In the genomic region with DNA sequence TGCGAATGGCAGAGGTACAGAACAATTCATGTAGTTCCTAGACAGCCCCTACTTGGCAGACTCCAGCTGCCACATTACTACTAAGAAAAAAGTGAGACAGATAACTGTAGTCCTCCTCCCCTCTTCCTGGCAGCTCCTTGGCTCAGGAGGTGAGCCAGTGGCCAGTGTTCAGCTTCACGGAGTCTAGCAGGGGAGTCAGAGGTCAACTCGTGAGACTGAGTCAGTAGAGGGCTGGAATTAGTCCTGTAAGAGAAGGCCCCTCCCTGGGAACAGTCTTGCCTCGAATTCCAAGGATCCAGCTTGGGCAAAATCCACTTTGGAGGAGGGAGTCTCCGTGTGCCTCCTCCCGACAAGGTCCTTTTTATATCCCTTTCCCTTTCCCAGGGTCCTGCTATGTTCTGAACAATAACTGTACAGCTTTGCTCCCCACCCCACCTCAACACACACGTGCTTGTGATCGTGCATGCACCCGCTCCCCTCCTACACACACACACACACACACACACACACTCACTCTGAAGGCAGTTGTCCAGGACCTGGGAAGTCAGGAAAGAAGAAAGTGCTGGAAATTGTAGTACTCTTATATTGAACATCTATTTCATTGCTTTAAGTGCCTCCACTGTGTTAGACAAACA, we compare ENCODE assay signal across 16 cellular contexts. TPM values are rescaled to one million over a fixed set of nuclear protein-coding genes. Genes with fewer than 3 reads are reported as not detected.
DNase-seq lines count a peak whose midpoint lies in the region; ATAC-seq and TF ChIP-seq lines count a peak whose summit lies in the region.
"Had no signal": no experiment of that assay in that cellular context is flagged by ENCODE, and none has a peak within 500 bp of the region (broad histone marks: within the 10 kb centered on the region; RNA-seq: fewer than 3 reads in every experiment).

No MANE protein-coding gene starts in this region.

- TF ChIP-seq CTCF in hepatocyte (IDR thresholded peaks at IDR 0.05; ENCODE audit: poor library complexity): no peak

- in situ Hi-C loops in Caki2 (cut with HindIII; ENCODE audit: low pct_unique_long_range_greater_than_20kb, low sequenced_read_pairs): no loop called here

- H3K4me3 ChIP-seq in hepatocyte: no peak overlapping the region
- H3K4me3 ChIP-seq: SK-N-MC had no signal

- DNase-seq in Caki2 (ENCODE audit: low read depth) (peak; percentile 97), amniotic epithelial cell (ENCODE audit: low read depth) (peak; percentile 97), hepatocyte (ENCODE audit: low spot score) (peak; percentile 52), sciatic nerve (ENCODE audit: low spot score) (peak; percentile 72), NCI-H187 (lab: John Stamatoyannopoulos, UW) (no peak), AML-193 (lab: John Stamatoyannopoulos, UW) (no peak), NCI-H2227 (lab: John Stamatoyannopoulos, UW; ENCODE audit: unreplicated experiment) (no peak)
- DNase-seq: activated T-cell treated with anti-CD3 and anti-CD28 coated beads, Interleukin-2, amount 50 U/mL, for 24 hours; caudate nucleus; foreskin keratinocyte; GDM1; NCI-H1436 treated with DMSO at 0.1 percent for 48 hours; retina had no signal

- no peak overlapping the region for H2AFZ ChIP-seq in hepatocyte

- no peaks in the 10 kb centered on the region for H3K9me2 ChIP-seq in hepatocyte (replicated peaks; ENCODE audit: insufficient read depth)

- no peaks in the 10 kb centered on the region for H3K36me3 ChIP-seq in hepatocyte (replicated peaks; ENCODE audit: insufficient read depth, low read depth)

- no peak overlapping the region for H3K4me2 ChIP-seq in hepatocyte

- H3K27ac ChIP-seq in hepatocyte: peak overlapping the region; percentile 71
- H3K27ac ChIP-seq: foreskin keratinocyte, SK-N-MC had no signal

- ATAC-seq in sciatic nerve (peak; percentile 82), HG02852 (IDR thresholded peaks at IDR 0.05; ENCODE audit: unreplicated experiment) (no peak)
- ATAC-seq: foreskin keratinocyte, left lobe of liver had no signal

- no peaks in the 10 kb centered on the region for H3K9me3 ChIP-seq in hepatocyte (ENCODE audit: low read depth)

- intact Hi-C loops in sciatic nerve (cut with DNase I): no loop called here

- 78% methylated on average over 9 of the region's 9 CpGs for WGBS in hepatocyte (ENCODE audit: low lambda C conversion rate, missing lambda C conversion rate)

- H4K20me1 ChIP-seq in hepatocyte (ENCODE audit: insufficient read depth, poor library complexity, severe bottlenecking): no peaks in the 10 kb centered on the region

- peaks cover 13% of the 10 kb centered on the region for H3K4me1 ChIP-seq in hepatocyte (ENCODE audit: insufficient read depth)
- H3K4me1 ChIP-seq: foreskin keratinocyte had no signal

- no peaks in the 10 kb centered on the region for H3K79me2 ChIP-seq in hepatocyte

- H3K27me3 ChIP-seq in hepatocyte: no peaks in the 10 kb centered on the region
- H3K27me3 ChIP-seq: foreskin keratinocyte had no signal

RNA-seq across cellular contexts. Expression of a gene that starts 22.5 kb away (rescaled TPM):
- total RNA-seq in Caki2 (2014; rRNA removed; shearing (Covaris generic); ENCODE audit: low replicate concordance): 34.8 and 43.2 TPM in 2 replicates
- total RNA-seq in hepatocyte (21.5 and 22.8 TPM in 2 replicates), sciatic nerve (38.0 TPM)
- 37.2 and 38.1 TPM in 2 replicates for polyA plus RNA-seq in hepatocyte

RNA-seq across cellular contexts. Expression of a gene that starts 24.8 kb away (rescaled TPM):
- 19.9 and 23.1 TPM in 2 replicates for total RNA-seq in Caki2 (2014; rRNA removed; shearing (Covaris generic); ENCODE audit: low replicate concordance)
- total RNA-seq in hepatocyte (39.1 and 42.3 TPM in 2 replicates), sciatic nerve (72.4 TPM)
- 37.1 and 51.3 TPM in 2 replicates for polyA plus RNA-seq in hepatocyte

Comparison
In these comparisons a context has a peak if more than half of its experiments do, and no peak if none do; other contexts are left out.
1. DNase-seq: peak in Caki2 (single experiment), amniotic epithelial cell (single experiment), hepatocyte (single experiment) and sciatic nerve (single experiment); none in NCI-H187 (0 of 2), AML-193 (0 of 2) and NCI-H2227 (single experiment).